ENCODE assay signal across 1 cellular context in the genomic region with DNA sequence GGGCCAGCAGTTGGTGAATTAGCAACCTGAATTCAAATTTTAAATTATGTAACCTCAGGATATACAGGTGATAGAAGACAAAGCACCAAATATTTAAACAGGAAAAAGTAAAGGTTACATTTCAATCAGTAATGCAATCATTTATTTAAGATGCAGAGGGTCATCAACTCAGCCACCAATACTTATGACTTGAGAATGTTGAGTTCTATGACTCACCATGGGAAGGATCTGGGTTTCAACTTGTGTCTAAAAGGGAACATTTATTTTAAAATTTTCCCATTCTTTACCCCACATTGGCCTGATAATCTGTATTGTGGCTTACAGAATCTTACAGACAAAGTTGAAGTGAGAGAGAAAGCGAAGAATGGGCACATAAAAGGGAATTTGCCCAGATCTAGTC.
TF ChIP-seq lines count a peak whose summit lies in the region.

No MANE protein-coding gene starts in this region.

TF ChIP-seq in HepG2, 621 proteins besides CTCF, POLR2A, EP300 and RAD21 (continued from another document):
- TF ChIP-seq, protein P1, sequence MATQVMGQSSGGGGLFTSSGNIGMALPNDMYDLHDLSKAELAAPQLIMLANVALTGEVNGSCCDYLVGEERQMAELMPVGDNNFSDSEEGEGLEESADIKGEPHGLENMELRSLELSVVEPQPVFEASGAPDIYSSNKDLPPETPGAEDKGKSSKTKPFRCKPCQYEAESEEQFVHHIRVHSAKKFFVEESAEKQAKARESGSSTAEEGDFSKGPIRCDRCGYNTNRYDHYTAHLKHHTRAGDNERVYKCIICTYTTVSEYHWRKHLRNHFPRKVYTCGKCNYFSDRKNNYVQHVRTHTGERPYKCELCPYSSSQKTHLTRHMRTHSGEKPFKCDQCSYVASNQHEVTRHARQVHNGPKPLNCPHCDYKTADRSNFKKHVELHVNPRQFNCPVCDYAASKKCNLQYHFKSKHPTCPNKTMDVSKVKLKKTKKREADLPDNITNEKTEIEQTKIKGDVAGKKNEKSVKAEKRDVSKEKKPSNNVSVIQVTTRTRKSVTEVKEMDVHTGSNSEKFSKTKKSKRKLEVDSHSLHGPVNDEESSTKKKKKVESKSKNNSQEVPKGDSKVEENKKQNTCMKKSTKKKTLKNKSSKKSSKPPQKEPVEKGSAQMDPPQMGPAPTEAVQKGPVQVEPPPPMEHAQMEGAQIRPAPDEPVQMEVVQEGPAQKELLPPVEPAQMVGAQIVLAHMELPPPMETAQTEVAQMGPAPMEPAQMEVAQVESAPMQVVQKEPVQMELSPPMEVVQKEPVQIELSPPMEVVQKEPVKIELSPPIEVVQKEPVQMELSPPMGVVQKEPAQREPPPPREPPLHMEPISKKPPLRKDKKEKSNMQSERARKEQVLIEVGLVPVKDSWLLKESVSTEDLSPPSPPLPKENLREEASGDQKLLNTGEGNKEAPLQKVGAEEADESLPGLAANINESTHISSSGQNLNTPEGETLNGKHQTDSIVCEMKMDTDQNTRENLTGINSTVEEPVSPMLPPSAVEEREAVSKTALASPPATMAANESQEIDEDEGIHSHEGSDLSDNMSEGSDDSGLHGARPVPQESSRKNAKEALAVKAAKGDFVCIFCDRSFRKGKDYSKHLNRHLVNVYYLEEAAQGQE (IDR thresholded peaks at IDR 0.05; ENCODE audit: borderline replicate concordance in 1 of 2, low read depth in 1 of 2, low read length in 2 of 2): no peak
- TF ChIP-seq HDAC6 (IDR thresholded peaks at IDR 0.05; ENCODE audit: low read depth, low read length) (no peak), ZNF382 (CRISPR knock-in tag; IDR thresholded peaks at IDR 0.05; ENCODE audit: borderline replicate concordance) (no peak), NONO (IDR thresholded peaks at IDR 0.05) (no peak), NONO (CRISPR knock-in tag; conservative IDR thresholded peaks at IDR 0.05) (no peak)
- TF ChIP-seq, protein P2, sequence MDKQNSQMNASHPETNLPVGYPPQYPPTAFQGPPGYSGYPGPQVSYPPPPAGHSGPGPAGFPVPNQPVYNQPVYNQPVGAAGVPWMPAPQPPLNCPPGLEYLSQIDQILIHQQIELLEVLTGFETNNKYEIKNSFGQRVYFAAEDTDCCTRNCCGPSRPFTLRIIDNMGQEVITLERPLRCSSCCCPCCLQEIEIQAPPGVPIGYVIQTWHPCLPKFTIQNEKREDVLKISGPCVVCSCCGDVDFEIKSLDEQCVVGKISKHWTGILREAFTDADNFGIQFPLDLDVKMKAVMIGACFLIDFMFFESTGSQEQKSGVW (CRISPR knock-in tag; IDR thresholded peaks at IDR 0.05; ENCODE audit: borderline replicate concordance): no peak
- TF ChIP-seq, protein P3, sequence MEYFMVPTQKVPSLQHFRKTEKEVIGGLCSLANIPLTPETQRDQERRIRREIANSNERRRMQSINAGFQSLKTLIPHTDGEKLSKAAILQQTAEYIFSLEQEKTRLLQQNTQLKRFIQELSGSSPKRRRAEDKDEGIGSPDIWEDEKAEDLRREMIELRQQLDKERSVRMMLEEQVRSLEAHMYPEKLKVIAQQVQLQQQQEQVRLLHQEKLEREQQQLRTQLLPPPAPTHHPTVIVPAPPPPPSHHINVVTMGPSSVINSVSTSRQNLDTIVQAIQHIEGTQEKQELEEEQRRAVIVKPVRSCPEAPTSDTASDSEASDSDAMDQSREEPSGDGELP (IDR thresholded peaks at IDR 0.05; ENCODE audit: borderline replicate concordance, low read depth): no peak
TF ChIP-seq in HepG2: peak in this region for 0.
